ENCODE assay signal across 1 cellular context in genomic region chr2:218781691-218782528, GRCh38.
TF ChIP-seq lines count a peak whose summit lies in the region.

Gene CYP27A1, plus strand, starts transcription at chr2:218782147. Its CDS starts 36 bp downstream, at chr2:218782183.

TF ChIP-seq in HepG2, 621 proteins besides CTCF, POLR2A, EP300 and RAD21 (continued from another document and continues in another):
- TF ChIP-seq ELF4 (CRISPR knock-in tag; IDR thresholded peaks at IDR 0.05; ENCODE audit: borderline replicate concordance) (peak; percentile 90), ZNF274 (CRISPR knock-in tag; IDR thresholded peaks at IDR 0.05) (peak; percentile 68; the same call in 1 of the 2 replicates), ZZZ3 (CRISPR knock-in tag; IDR thresholded peaks at IDR 0.05; ENCODE audit: borderline replicate concordance) (peak; percentile 78; the same call in 1 of the 2 replicates), ZNF34 (CRISPR knock-in tag; IDR thresholded peaks at IDR 0.05; ENCODE audit: borderline replicate concordance) (peak; percentile 99), MAZ (IDR thresholded peaks at IDR 0.05; ENCODE audit: borderline replicate concordance, low read depth, low read length) (no peak), MAZ (CRISPR knock-in tag; IDR thresholded peaks at IDR 0.05; ENCODE audit: low read depth) (peak; percentile 98), TARDBP (CRISPR knock-in tag; IDR thresholded peaks at IDR 0.05) (no peak; the same call in 1 of the 2 replicates), DZIP1 (CRISPR knock-in tag; IDR thresholded peaks at IDR 0.05) (peak; percentile 80), KAT7 (CRISPR knock-in tag; IDR thresholded peaks at IDR 0.05; ENCODE audit: borderline replicate concordance) (peak; percentile 99), ZFP36L2 (CRISPR knock-in tag; IDR thresholded peaks at IDR 0.05) (no peak), ZNF513 (CRISPR knock-in tag; conservative IDR thresholded peaks at IDR 0.05) (no peak), ATRX (CRISPR knock-in tag; IDR thresholded peaks at IDR 0.05; ENCODE audit: borderline replicate concordance) (no peak; the same call in 1 of the 2 replicates), KMT2B (CRISPR knock-in tag; IDR thresholded peaks at IDR 0.05) (0 out of 2 replicates have a peak, but pooled peaks have one; percentile 65), FOXO4 (CRISPR knock-in tag; conservative IDR thresholded peaks at IDR 0.05) (0 out of 2 replicates have a peak, but pooled peaks have one; percentile 58), ZNF318 (CRISPR knock-in tag; IDR thresholded peaks at IDR 0.05) (peak; percentile 90), STAG1 (CRISPR knock-in tag; IDR thresholded peaks at IDR 0.05) (peak; percentile 35; the same call in 1 of the 2 replicates), DMAP1 (CRISPR knock-in tag; IDR thresholded peaks at IDR 0.05) (peak; percentile 87), ZNF407 (CRISPR knock-in tag; IDR thresholded peaks at IDR 0.05; ENCODE audit: not compliant biosample characterization) (peak; percentile 93), ZNF704 (CRISPR knock-in tag; IDR thresholded peaks at IDR 0.05; ENCODE audit: borderline replicate concordance) (peak; percentile 99), NFYC (CRISPR knock-in tag; IDR thresholded peaks at IDR 0.05) (peak; percentile 52; the same call in 1 of the 2 replicates), ZNF275 (CRISPR knock-in tag; IDR thresholded peaks at IDR 0.05; ENCODE audit: borderline replicate concordance) (no peak; the same call in 1 of the 2 replicates), ZNF292 (CRISPR knock-in tag; IDR thresholded peaks at IDR 0.05; ENCODE audit: borderline replicate concordance, low read depth) (peak; percentile 95), MEF2D (CRISPR knock-in tag; IDR thresholded peaks at IDR 0.05) (peak; percentile 77), BATF2 (CRISPR knock-in tag; IDR thresholded peaks at IDR 0.05) (peak; percentile 84)
